In genomic region chr12:84599539-84599938, GRCh38 we compare ENCODE assay signal across 16 cellular contexts.
DNase-seq lines count a peak whose midpoint lies in the region; ATAC-seq and TF ChIP-seq lines count a peak whose summit lies in the region.
"Had no signal": no experiment of that assay in that cellular context is flagged by ENCODE, and none has a peak within 500 bp of the region (broad histone marks: within the 10 kb centered on the region; RNA-seq: fewer than 3 reads in every experiment).

No MANE protein-coding gene starts in this region.

- no peaks in the 10 kb centered on the region for H3K9me3 ChIP-seq in mesodermal cell (ENCODE audit: control insufficient read depth, low read length)

- DNase-seq in DMS114 treated with DMSO at 0.1 percent for 48 hours (lab: John Stamatoyannopoulos, UW; ENCODE audit: unreplicated experiment) = peak; percentile 84
- DNase-seq in NCI-H1436 (lab: John Stamatoyannopoulos, UW) = peak; percentile 58
- peak; percentile 25 for DNase-seq in astrocyte of the spinal cord (ENCODE audit: low read depth, low spot score)
- DNase-seq: activated CD4-positive, alpha-beta T cell treated with anti-CD3 and anti-CD28 coated beads for 4 hours; activated naive CD4-positive, alpha-beta T cell treated with anti-CD3 and anti-CD28 coated beads, Interleukin-2, amount 10 ng/mL, durations not matched to agents 7 days and 5 days; CD8-positive, alpha-beta memory T cell; immature natural killer cell; NCI-H2171; Right ventricle myocardium superior; stimulated activated CD4-positive, alpha-beta T cell treated with anti-CD3 and anti-CD28 coated beads, Interleukin-1b, Interleukin-23, amount 100 ng/mL, for 48 hours had no signal

- TF ChIP-seq CTCF in astrocyte of the spinal cord (IDR thresholded peaks at IDR 0.05; ENCODE audit: low read depth, low read length) = no peak

- no peak for ATAC-seq in HG03565 (IDR thresholded peaks at IDR 0.05; ENCODE audit: unreplicated experiment)
- no peak for ATAC-seq in HG03354 (IDR thresholded peaks at IDR 0.05; ENCODE audit: poor library complexity, severe bottlenecking, unreplicated experiment)
- no peak for ATAC-seq in HG03469 (IDR thresholded peaks at IDR 0.05; ENCODE audit: unreplicated experiment)
- ATAC-seq in HG03196 (IDR thresholded peaks at IDR 0.05; ENCODE audit: unreplicated experiment) = no peak

- no peaks in the 10 kb centered on the region for H3K36me3 ChIP-seq in mesodermal cell (ENCODE audit: control insufficient read depth, insufficient read depth, low read length)
- H3K36me3 ChIP-seq: neural progenitor cell had no signal

- no peak overlapping the region for H3K4me3 ChIP-seq in astrocyte of the spinal cord (ENCODE audit: low read depth, low read length)
- no peak overlapping the region for H3K4me3 ChIP-seq in mesodermal cell (ENCODE audit: extremely low read depth, insufficient read depth, low read length, poor library complexity, severe bottlenecking)
- H3K4me3 ChIP-seq: neural progenitor cell had no signal

- H3K4me1 ChIP-seq in mesodermal cell (ENCODE audit: control insufficient read depth, insufficient read depth, low read length, poor library complexity, severe bottlenecking) = peaks cover 12% of the 10 kb centered on the region
- H3K4me1 ChIP-seq: neural progenitor cell had no signal

- no CpG with 5 or more reads among the region's 2 CpGs for WGBS in mesodermal cell (ENCODE audit: insufficient coverage in 2 of 2), 2 experiments

- in situ Hi-C loops in astrocyte of the spinal cord (cut with HindIII; ENCODE audit: low sequenced_read_pairs) = no loop called here

- peak overlapping the region; percentile 55 for H3K27ac ChIP-seq in mesodermal cell (ENCODE audit: low read depth, low read length, severe bottlenecking)
- H3K27ac ChIP-seq: neural progenitor cell had no signal

Comparison
In these comparisons a context has a peak if more than half of its experiments do, and no peak if none do; other contexts are left out.
1. DNase-seq: peak in every context shown above with its lines; median percentile 84 in DMS114 treated with DMSO at 0.1 percent for 48 hours; 58 in NCI-H1436; 25 in astrocyte of the spinal cord.